In the genomic region with DNA sequence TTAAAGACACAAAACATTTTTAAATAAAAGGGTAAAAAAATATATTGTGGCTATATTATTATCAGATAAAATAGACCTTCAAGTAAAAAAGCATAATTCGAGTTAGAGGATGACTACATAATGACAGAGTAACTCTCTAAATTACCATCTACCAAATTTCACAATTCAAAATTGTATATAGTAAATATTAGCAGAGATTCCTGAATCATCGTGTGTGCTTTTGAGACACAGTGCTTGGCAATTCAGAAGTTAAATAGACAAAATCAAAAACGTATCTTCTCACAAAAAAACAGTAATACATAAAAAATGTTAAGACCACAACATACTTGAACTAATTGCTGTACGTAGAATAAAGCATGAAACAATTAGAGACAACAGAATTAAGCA, we compare ENCODE assay signal across 1 cellular context.
TF ChIP-seq lines count a peak whose summit lies in the region.

No MANE protein-coding gene starts in this region.

TF ChIP-seq in HCT116, 20 proteins besides CTCF, POLR2A, EP300 and RAD21 (continued from another document):
- TF ChIP-seq SP1 (IDR thresholded peaks at IDR 0.05; ENCODE audit: low read depth) = no peak
- no peak for TF ChIP-seq TCF7L2 (IDR thresholded peaks at IDR 0.05; ENCODE audit: borderline replicate concordance, extremely low read depth, insufficient read depth, insufficient read length)
